Comparison of ENCODE assay signal across 1 cellular context in the genomic region with DNA sequence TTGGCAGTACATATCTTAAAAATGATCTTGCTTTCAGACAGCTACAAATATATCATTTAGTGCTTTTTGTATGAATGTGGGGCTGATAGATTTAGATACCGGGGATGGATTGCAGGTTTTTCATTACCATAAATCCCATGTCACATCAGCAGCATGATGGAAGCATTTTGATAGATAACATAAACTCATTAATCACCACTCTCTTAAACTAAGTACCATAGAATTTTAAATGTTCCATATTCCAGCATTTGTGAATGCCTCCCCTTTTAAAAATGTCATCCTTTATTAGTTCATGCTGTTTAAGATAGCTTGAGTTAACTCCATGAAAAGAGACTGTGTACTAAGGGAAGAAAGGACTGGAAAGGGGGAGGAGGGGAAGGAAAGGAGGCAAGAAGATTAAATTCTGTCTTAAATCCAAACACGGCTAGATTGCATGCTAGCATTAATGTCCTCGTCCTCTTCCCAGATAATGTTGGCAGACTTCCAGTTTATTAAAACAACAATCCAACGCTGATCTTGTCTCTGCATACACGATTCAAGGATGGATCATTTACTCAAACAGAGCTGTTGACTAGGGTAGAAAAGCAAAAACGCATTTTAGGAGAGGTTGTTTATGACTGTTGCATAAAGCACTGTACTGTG.
TF ChIP-seq lines count a peak whose summit lies in the region.

No MANE protein-coding gene starts in this region.

TF ChIP-seq in SK-N-SH, 30 proteins besides CTCF, POLR2A, EP300 and RAD21 (continued from another document):
- TF ChIP-seq TAF1 (IDR thresholded peaks at IDR 0.05; ENCODE audit: borderline replicate concordance, low read depth, low read length), result no peak
- TF ChIP-seq NFIC (IDR thresholded peaks at IDR 0.05; ENCODE audit: borderline replicate concordance), result peak; percentile 76
- TF ChIP-seq GABPA (IDR thresholded peaks at IDR 0.05; ENCODE audit: low read depth), result no peak
